ENCODE assay signal across 15 cellular contexts in the genomic region with DNA sequence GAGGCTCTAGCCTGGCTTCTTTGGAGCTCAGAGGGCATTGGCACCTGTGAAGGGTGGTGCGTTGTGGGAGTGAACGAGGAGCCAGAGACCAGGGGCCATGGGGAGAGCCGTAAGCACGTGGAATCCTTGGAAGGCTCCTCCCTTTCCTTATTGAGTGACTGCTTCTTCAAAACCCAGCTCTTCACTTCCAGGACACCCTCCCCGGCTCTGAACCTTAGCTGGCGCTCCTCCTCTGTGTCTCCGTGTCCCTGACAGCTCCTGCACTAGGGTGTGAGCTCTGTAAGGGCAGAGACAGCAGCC. TPM values are rescaled to one million over a fixed set of nuclear protein-coding genes. Genes with fewer than 3 reads are reported as not detected.
A peak's percentile ranks its signal among the peaks of the same experiment; 100 is the strongest.
DNase-seq lines count a peak whose midpoint lies in the region; TF ChIP-seq lines count a peak whose summit lies in the region.
"Had no signal": no experiment of that assay in that cellular context is flagged by ENCODE, and none has a peak within 500 bp of the region (broad histone marks: within the 10 kb centered on the region; RNA-seq: fewer than 3 reads in every experiment).

No MANE protein-coding gene starts in this region.

- H3K79me2 ChIP-seq in H9 (ENCODE audit: insufficient read depth, low read length): no peaks in the 10 kb centered on the region

- TF ChIP-seq CTCF in H9 (conservative IDR thresholded peaks at IDR 0.05): peak; percentile 4; the same call in 1 of the 3 replicates
- TF ChIP-seq CTCF in RWPE1 (conservative IDR thresholded peaks at IDR 0.05; ENCODE audit: low read depth): peak; percentile 50; the same call in 1 of the 2 replicates
- peak; percentile 58 for TF ChIP-seq CTCF in glutamatergic neuron (IDR thresholded peaks at IDR 0.05; ENCODE audit: partially characterized antibody, unreplicated experiment)

- H3K4me1 ChIP-seq in H9 (ENCODE audit: insufficient read depth, low read length): peaks cover 4% of the 10 kb centered on the region; the same call in 1 of the 2 replicates
- H3K4me1 ChIP-seq: BLaER1 treated with 17β-estradiol and CSF1 and Interleukin-3, amounts not matched to agents 10 nM and 100 nM had no signal

- CTCF ChIA-PET in RWPE1 (lab: Yijun Ruan, JAX): interaction anchor here (0.5 to 2.6 kb wide), 7 partner anchors 39 to 234 kb away, joined by 3 to 22 read pairs (median 4); no protein-coding TSS in a partner anchor

- no peak overlapping the region; the same call in 1 of the 2 replicates for H3K14ac ChIP-seq in H9 (ENCODE audit: insufficient read depth, low read length)

- no peak overlapping the region for H3K27ac ChIP-seq in H9 (ENCODE audit: insufficient read length, low read depth, low read length)
- H3K27ac ChIP-seq in RWPE1: peak overlapping the region; percentile 79
- peak overlapping the region; percentile 95 for H3K27ac ChIP-seq in substantia nigra (ENCODE audit: low read depth, low read length, poor library complexity, severe bottlenecking)
- H3K27ac ChIP-seq: BLaER1 treated with 17β-estradiol and CSF1 and Interleukin-3, amounts not matched to agents 10 nM and 100 nM; WERI-Rb-1 had no signal

- H3K23ac ChIP-seq in H9 (ENCODE audit: insufficient read length, low read depth, low read length): no peak overlapping the region

- no peaks in the 10 kb centered on the region for H3K27me3 ChIP-seq in H9 (ENCODE audit: insufficient read depth, low read length)
- H3K27me3 ChIP-seq: BLaER1 treated with 17β-estradiol and CSF1 and Interleukin-3, amounts not matched to agents 10 nM and 100 nM; MG63 had no signal

- H3K4me3 Mint-ChIP-seq in H9: no peak overlapping the region
- H3K4me3 Mint-ChIP-seq in glutamatergic neuron (ENCODE audit: unreplicated experiment): no peak overlapping the region
- H3K4me3 Mint-ChIP-seq: activated CD8-positive, alpha-beta T cell treated with anti-CD3 and anti-CD28 coated beads for 36 hours; activated T-helper 1 cell treated with anti-CD3 and anti-CD28 coated beads, Interleukin-12 subunit alpha, Interleukin-12 subunit beta, Interleukin-2, Interleukin-4 antibody, amounts not matched to agents 30 ng/mL and 10 ng/mL and 1 ng/mL, durations not matched to agents 14 hours and 24 hours and 36 hours; stimulated activated naive CD8-positive, alpha-beta T cell treated with anti-CD3 and anti-CD28 coated beads, Interleukin-15, Interleukin-2, amounts not matched to agents 100 ng/mL and 50 ng/mL, for 24 hours had no signal

- no peaks in the 10 kb centered on the region for H3K23me2 ChIP-seq in H9 (ENCODE audit: insufficient read length, low read depth, low read length, poor library complexity, severe bottlenecking)

- no CpG with 5 or more reads among the region's 7 CpGs for WGBS in H9 (ENCODE audit: extremely low coverage, insufficient read length, low lambda C conversion rate)

- H2BK5ac ChIP-seq in H9 (ENCODE audit: insufficient read length, low read length): no peak overlapping the region

- H3K4me1 Mint-ChIP-seq in H9 (peaks cover 8% of the 10 kb centered on the region in 2 experiments), glutamatergic neuron (ENCODE audit: low read depth, unreplicated experiment) (peaks cover 9% of the 10 kb centered on the region)

- no peak overlapping the region for H4K5ac ChIP-seq in H9 (ENCODE audit: insufficient read length, low read depth, low read length)

- no peak overlapping the region for H4K91ac ChIP-seq in H9 (ENCODE audit: insufficient read length, low read depth, low read length)

- peak overlapping the region; percentile 91; the same call in 1 of the 2 replicates for H2BK15ac ChIP-seq in H9 (ENCODE audit: low read depth, low read length)

- no peaks in the 10 kb centered on the region for H3K79me1 ChIP-seq in H9 (ENCODE audit: insufficient read depth, low read depth, low read length, poor library complexity, severe bottlenecking)

- POLR2A ChIA-PET in RWPE1 (lab: Yijun Ruan, JAX; ENCODE audit: low non-redundant PET): no interaction called here

- no peak overlapping the region for H2BK20ac ChIP-seq in H9 (ENCODE audit: low read depth, low read length, poor library complexity, severe bottlenecking)

- DNase-seq in H9 (no peak), RWPE1 (ENCODE audit: low spot score) (no peak), glutamatergic neuron (no peak), substantia nigra (lab: John Stamatoyannopoulos, UW) (no peak), T-helper 9 cell (no peak), AG20443 (ENCODE audit: low spot score) (no peak)
- no peak for DNase-seq in activated CD4-positive, alpha-beta T cell treated with anti-CD3 and anti-CD28 coated beads for 48 hours
- DNase-seq: amniotic stem cell, GOT3 had no signal

- H2BK120ac ChIP-seq in H9 (ENCODE audit: low read depth, low read length, poor library complexity, severe bottlenecking): no peak overlapping the region

- no peak overlapping the region for H2BK12ac ChIP-seq in H9 (ENCODE audit: insufficient read length, low read depth, low read length)

- no peak overlapping the region for H4K8ac ChIP-seq in H9 (replicated peaks; ENCODE audit: insufficient read length, low read depth, low read length)

- H3K27me3 Mint-ChIP-seq in H9 (ENCODE audit: low read depth) (no peaks in the 10 kb centered on the region), glutamatergic neuron (ENCODE audit: unreplicated experiment) (peaks cover 2% of the 10 kb centered on the region)
- H3K27me3 Mint-ChIP-seq: activated CD8-positive, alpha-beta T cell treated with anti-CD3 and anti-CD28 coated beads for 36 hours; stimulated activated naive CD8-positive, alpha-beta T cell treated with anti-CD3 and anti-CD28 coated beads, Interleukin-15, Interleukin-2, amounts not matched to agents 100 ng/mL and 50 ng/mL, for 24 hours had no signal

- H3K4ac ChIP-seq in H9 (ENCODE audit: low read depth, low read length): no peak overlapping the region

- H3T11ph ChIP-seq in H9 (ENCODE audit: low read length): no peak overlapping the region

- no peaks in the 10 kb centered on the region for H3K9me3 Mint-ChIP-seq in H9
- no peaks in the 10 kb centered on the region for H3K9me3 Mint-ChIP-seq in glutamatergic neuron (ENCODE audit: unreplicated experiment)
- H3K9me3 Mint-ChIP-seq: activated CD8-positive, alpha-beta T cell treated with anti-CD3 and anti-CD28 coated beads for 36 hours; activated T-helper 1 cell treated with anti-CD3 and anti-CD28 coated beads, Interleukin-12 subunit alpha, Interleukin-12 subunit beta, Interleukin-2, Interleukin-4 antibody, amounts not matched to agents 30 ng/mL and 10 ng/mL and 1 ng/mL, durations not matched to agents 14 hours and 24 hours and 36 hours; stimulated activated naive CD8-positive, alpha-beta T cell treated with anti-CD3 and anti-CD28 coated beads, Interleukin-15, Interleukin-2, amounts not matched to agents 100 ng/mL and 50 ng/mL, for 24 hours had no signal

- H2AK5ac ChIP-seq in H9 (ENCODE audit: insufficient read length, low read length): no peak overlapping the region

- no peak overlapping the region for H2AFZ ChIP-seq in H9 (ENCODE audit: low read length)

- no peak overlapping the region for H3K18ac ChIP-seq in H9 (ENCODE audit: insufficient read length, low read depth, low read length)

- H3K4me2 ChIP-seq in H9 (ENCODE audit: insufficient read depth, insufficient read length, low read length): no peak overlapping the region
- H3K4me2 ChIP-seq: BLaER1 treated with 17β-estradiol and CSF1 and Interleukin-3, amounts not matched to agents 10 nM and 100 nM had no signal

- no peaks in the 10 kb centered on the region for H4K20me1 ChIP-seq in H9 (ENCODE audit: control insufficient read depth, insufficient read depth, insufficient read length)

- no peaks in the 10 kb centered on the region for H3K9me3 ChIP-seq in H9 (ENCODE audit: control insufficient read depth, low read depth, low read length)
- H3K9me3 ChIP-seq: BLaER1 treated with 17β-estradiol and CSF1 and Interleukin-3, amounts not matched to agents 10 nM and 100 nM; MG63 had no signal

- H3K27ac Mint-ChIP-seq in H9 (peak overlapping the region in 1 of 3 experiments; percentile 48; a peak in 2 of 7 replicates), glutamatergic neuron (ENCODE audit: unreplicated experiment) (no peak overlapping the region)
- H3K27ac Mint-ChIP-seq: activated T-helper 1 cell treated with anti-CD3 and anti-CD28 coated beads, Interleukin-12 subunit alpha, Interleukin-12 subunit beta, Interleukin-2, Interleukin-4 antibody, amounts not matched to agents 30 ng/mL and 10 ng/mL and 1 ng/mL, durations not matched to agents 14 hours and 24 hours and 36 hours; stimulated activated naive CD8-positive, alpha-beta T cell treated with anti-CD3 and anti-CD28 coated beads, Interleukin-15, Interleukin-2, amounts not matched to agents 100 ng/mL and 50 ng/mL, for 24 hours had no signal

- H3K9ac ChIP-seq in H9 (ENCODE audit: extremely low read depth, insufficient read length, low read length): no peak overlapping the region

- no peak overlapping the region for H3K56ac ChIP-seq in H9 (ENCODE audit: insufficient read length, low read depth, low read length)

- peaks cover 18 to 27% (median 27%) of the 10 kb centered on the region in 3 experiments; a peak in 6 of 7 replicates for H3K36me3 Mint-ChIP-seq in H9 (ENCODE audit: insufficient read depth in 1 of 3, low read depth in 3 of 3)
- no peaks in the 10 kb centered on the region for H3K36me3 Mint-ChIP-seq in glutamatergic neuron (ENCODE audit: unreplicated experiment)

RNA-seq across cellular contexts. Expression of gene POLR3H, which starts 26.3 kb away (rescaled TPM):
- total RNA-seq in H9 (2021) (63.6 and 68.2 TPM in 2 replicates), glutamatergic neuron (ENCODE audit: unreplicated experiment) (24.6 TPM)

RNA-seq across cellular contexts. Expression of gene CSDC2, which starts 42.8 kb away (rescaled TPM):
- total RNA-seq in H9 (2021) (1.0 and 1.2 TPM in 2 replicates), glutamatergic neuron (ENCODE audit: unreplicated experiment) (4.7 TPM)
- total RNA-seq: activated CD8-positive, alpha-beta T cell treated with anti-CD3 and anti-CD28 coated beads for 36 hours; activated T-helper 1 cell treated with anti-CD3 and anti-CD28 coated beads, Interleukin-12 subunit alpha, Interleukin-12 subunit beta, Interleukin-2, Interleukin-4 antibody, amounts not matched to agents 30 ng/mL and 10 ng/mL and 1 ng/mL, durations not matched to agents 14 hours and 24 hours and 36 hours had no signal

RNA-seq across cellular contexts. Expression of gene ACO2, which starts 49.1 kb away (rescaled TPM):
- total RNA-seq in H9 (2021) (64.9 and 66.6 TPM in 2 replicates), glutamatergic neuron (ENCODE audit: unreplicated experiment) (114 TPM)

RNA-seq across cellular contexts. Expression of gene PHF5A, which starts 49.5 kb away (rescaled TPM):
- total RNA-seq in H9 (2021) (114 and 128 TPM in 2 replicates), glutamatergic neuron (ENCODE audit: unreplicated experiment) (36.1 TPM)

Comparison
In these comparisons a context has a peak if more than half of its experiments do, and no peak if none do; other contexts are left out.
1. CTCF ChIP-seq: peak in every context shown above with its lines; median percentile 58 in glutamatergic neuron; 50 in RWPE1; 4 in H9.